In genomic region chr15:64747578-64747977, GRCh38 we compare ENCODE assay signal across 20 cellular contexts. TPM values are rescaled to one million over a fixed set of nuclear protein-coding genes. Genes with fewer than 3 reads are reported as not detected.
A peak's percentile ranks its signal among the peaks of the same experiment; 100 is the strongest.
DNase-seq lines count a peak whose midpoint lies in the region; ATAC-seq, FAIRE-seq and TF ChIP-seq lines count a peak whose summit lies in the region.
"Had no signal": no experiment of that assay in that cellular context is flagged by ENCODE, and none has a peak within 500 bp of the region (broad histone marks: within the 10 kb centered on the region; RNA-seq: fewer than 3 reads in every experiment).

No MANE protein-coding gene starts in this region.

- H3K9me3 Mint-ChIP-seq in GM23338: no peaks in the 10 kb centered on the region; the same call in 2 of the 3 replicates
- H3K9me3 Mint-ChIP-seq in progenitor cell of endocrine pancreas (ENCODE audit: low read depth): no peaks in the 10 kb centered on the region

- no peak overlapping the region for H2BK20ac ChIP-seq in H1 (ENCODE audit: low read length)

- H3K79me1 ChIP-seq in H1 (ENCODE audit: low read depth, low read length): peaks cover 16% of the 10 kb centered on the region

- H2BK120ac ChIP-seq in H1 (replicated peaks; ENCODE audit: low read depth, low read length): no peak overlapping the region

- no peak overlapping the region for H3K18ac ChIP-seq in H1 (ENCODE audit: extremely low read depth, low read length)

- H3K4me1 ChIP-seq in GM23338 (ENCODE audit: insufficient read depth) (peaks cover 22% of the 10 kb centered on the region), H1 (replicated peaks in 1 of 4; ENCODE audit: control insufficient read depth in 3 of 4, insufficient read depth in 4 of 4, low read length in 3 of 4) (peaks cover 0 to 10% (median 7%) of the 10 kb centered on the region in 4 experiments; a peak in 5 of 7 replicates), sigmoid colon (peaks cover 0 to 84% (median 71%) of the 10 kb centered on the region in 4 donors)

- H2AK5ac ChIP-seq in H1 (ENCODE audit: low read depth, low read length): no peak overlapping the region

- H3K36me3 Mint-ChIP-seq in GM23338 (ENCODE audit: low read depth): peaks cover 86% of the 10 kb centered on the region
- peaks cover 6% of the 10 kb centered on the region for H3K36me3 Mint-ChIP-seq in progenitor cell of endocrine pancreas (ENCODE audit: insufficient read depth)
- H3K36me3 Mint-ChIP-seq: CD4-positive, alpha-beta memory T cell had no signal

- H2AFZ ChIP-seq in GM23338: no peak overlapping the region
- H2AFZ ChIP-seq in H1 (ENCODE audit: low read length): no peak overlapping the region

- H2BK5ac ChIP-seq in H1 (ENCODE audit: low read depth, low read length): peak overlapping the region; percentile 87

- DNase-seq in GM23338 (ENCODE audit: low spot score) (no peak), H1 (ENCODE audit: low read depth in 1 of 2, low spot score in 2 of 2) (no peak), left ventricle myocardium superior (peak; percentile 58), sigmoid colon (no peak), NCI-H69 (lab: John Stamatoyannopoulos, UW) (no peak), progenitor cell of endocrine pancreas (ENCODE audit: low spot score, unreplicated experiment) (no peak)
- DNase-seq: CD4-positive, alpha-beta memory T cell; DMS79; MM.1S; NCI-H1105 treated with DMSO at 0.1 percent for 48 hours; NCI-H187; NCI-H510A treated with DMSO at 0.1 percent for 48 hours had no signal

- no peak overlapping the region for H3K4ac ChIP-seq in H1 (replicated peaks; ENCODE audit: insufficient read length, low read depth, low read length)

- ATAC-seq in GM23338 (no peak), left ventricle myocardium superior (peak; percentile 33), HG03342 (IDR thresholded peaks at IDR 0.05; ENCODE audit: unreplicated experiment) (no peak), HG03159 (IDR thresholded peaks at IDR 0.05; ENCODE audit: unreplicated experiment) (no peak)
- ATAC-seq: HepG2 had no signal

- H3K27me3 Mint-ChIP-seq in GM23338 (ENCODE audit: insufficient read depth, low read depth, poor library complexity) (peaks cover 20% of the 10 kb centered on the region), progenitor cell of endocrine pancreas (no peaks in the 10 kb centered on the region)

- peaks cover 15% of the 10 kb centered on the region; the same call in 1 of the 2 replicates for H3K36me3 ChIP-seq in GM23338 (ENCODE audit: insufficient read depth)
- H3K36me3 ChIP-seq in H1 (ENCODE audit: control insufficient read depth in 2 of 4, insufficient read depth in 4 of 4, low read length in 3 of 4): peaks cover 13 to 52% (median 31%) of the 10 kb centered on the region in 4 experiments
- H3K36me3 ChIP-seq in sigmoid colon: peaks cover 0 to 6% (median 0%) of the 10 kb centered on the region in 4 donors

- no peak overlapping the region for H3K4me3 ChIP-seq in GM23338
- H3K4me3 ChIP-seq in H1 (ENCODE audit: extremely low read depth in 1 of 4, insufficient read depth in 2 of 4, low read depth in 3 of 4, low read length in 4 of 4): no peak overlapping the region
- H3K4me3 ChIP-seq in sigmoid colon: no peak overlapping the region

- H3K79me2 ChIP-seq in GM23338 (replicated peaks; ENCODE audit: insufficient read depth): peaks cover 100% of the 10 kb centered on the region
- peaks cover 0 to 82% of the 10 kb centered on the region in 2 experiments; a peak in 2 of 4 replicates for H3K79me2 ChIP-seq in H1 (ENCODE audit: control insufficient read depth in 1 of 2, insufficient read depth in 2 of 2, low read length in 2 of 2)

- no peaks in the 10 kb centered on the region for H3K23me2 ChIP-seq in H1 (ENCODE audit: low read depth, low read length)

- H4K20me1 ChIP-seq in GM23338 (replicated peaks; ENCODE audit: insufficient read depth): peaks cover 55% of the 10 kb centered on the region
- peaks cover 17 to 18% of the 10 kb centered on the region in 2 experiments for H4K20me1 ChIP-seq in H1 (replicated peaks in 1 of 2; ENCODE audit: control insufficient read depth in 1 of 2, insufficient read depth in 2 of 2, low read length in 2 of 2)

- H3K4me2 ChIP-seq in GM23338 (no peak overlapping the region), H1 (ENCODE audit: insufficient read depth in 1 of 2, low read depth in 2 of 2, low read length in 2 of 2) (no peak overlapping the region)
- H3K4me2 ChIP-seq: KMS-11 had no signal

- H3K9me3 ChIP-seq in H1 (ENCODE audit: insufficient read depth in 2 of 2, low read depth in 1 of 2, low read length in 1 of 2) (no peaks in the 10 kb centered on the region), sigmoid colon (no peaks in the 10 kb centered on the region)

- TF ChIP-seq CTCF in GM23338 (conservative IDR thresholded peaks at IDR 0.05; ENCODE audit: low read depth in 2 of 2) (no peak), H1 (IDR thresholded peaks at IDR 0.05; ENCODE audit: control extremely low read depth in 1 of 3, insufficient read depth in 1 of 3, low read depth in 1 of 3, low read length in 3 of 3) (no peak), sigmoid colon (IDR thresholded peaks at IDR 0.05) (no peak), progenitor cell of endocrine pancreas (IDR thresholded peaks at IDR 0.05; ENCODE audit: unreplicated experiment) (no peak)

- CTCF ChIA-PET in H1 (lab: Charles Lee; ENCODE audit: partially characterized antibody): interaction anchor here (0.8 to 46.3 kb wide), 4 partner anchors 9 to 64 kb away, joined by 3 to 883 read pairs (median 87); no protein-coding TSS in a partner anchor

- POLR2A ChIA-PET in H1 (lab: Charles Lee; ENCODE audit: partially characterized antibody): interaction anchor here (0.7 to 59.2 kb wide), 6 partner anchors 9 to 53 kb away, joined by 3 to 1192 read pairs (median 6); no protein-coding TSS in a partner anchor

- peaks cover 27% of the 10 kb centered on the region for H3F3A ChIP-seq in GM23338 (replicated peaks; ENCODE audit: low read depth)

- H3K56ac ChIP-seq in H1 (replicated peaks; ENCODE audit: insufficient read length, low read depth, low read length): no peak overlapping the region

- TF ChIP-seq EP300 in H1 (IDR thresholded peaks at IDR 0.05; ENCODE audit: borderline replicate concordance in 1 of 2, low read depth in 2 of 2, low read length in 2 of 2): no peak
- TF ChIP-seq EP300 in sigmoid colon (IDR thresholded peaks at IDR 0.05): no peak

- no peak overlapping the region for H4K91ac ChIP-seq in H1 (replicated peaks; ENCODE audit: insufficient read length, low read length)

- H2BK15ac ChIP-seq in H1 (ENCODE audit: low read length): no peak overlapping the region

- H4K8ac ChIP-seq in H1 (ENCODE audit: extremely low read depth, insufficient read depth, low read length): no peak overlapping the region

- no peaks in the 10 kb centered on the region for H3K9me2 ChIP-seq in GM23338 (ENCODE audit: insufficient read depth)

- H3K4me1 Mint-ChIP-seq in GM23338: peaks cover 41% of the 10 kb centered on the region
- no peaks in the 10 kb centered on the region for H3K4me1 Mint-ChIP-seq in progenitor cell of endocrine pancreas (ENCODE audit: low read depth)
- H3K4me1 Mint-ChIP-seq: CD4-positive, alpha-beta memory T cell had no signal

- H3K14ac ChIP-seq in H1 (ENCODE audit: insufficient read length): no peak overlapping the region

- no peak overlapping the region for H4K5ac ChIP-seq in H1 (ENCODE audit: insufficient read length, low read depth, low read length)

- TF ChIP-seq POLR2A in H1 (IDR thresholded peaks at IDR 0.05; ENCODE audit: control extremely low read depth in 1 of 2, low read depth in 2 of 2, low read length in 2 of 2) (no peak), sigmoid colon (IDR thresholded peaks at IDR 0.05) (no peak)

- no peak overlapping the region for H2BK12ac ChIP-seq in H1 (ENCODE audit: low read depth, low read length)

- intact Hi-C loops in left ventricle myocardium superior (cut with micrococcal nuclease): no loop called here
- intact Hi-C loops in sigmoid colon (cut with DNase I): no loop called here

- H3K9ac ChIP-seq in H1 (replicated peaks in 1 of 4; ENCODE audit: extremely low read depth in 1 of 4, low read depth in 3 of 4, low read length in 3 of 4): no peak overlapping the region
- H3K9ac ChIP-seq: KMS-11 had no signal

- no peak overlapping the region for H3K4me3 Mint-ChIP-seq in GM23338
- H3K4me3 Mint-ChIP-seq in progenitor cell of endocrine pancreas (ENCODE audit: low read depth): no peak overlapping the region
- H3K4me3 Mint-ChIP-seq: CD4-positive, alpha-beta memory T cell had no signal

- H3K27me3 ChIP-seq in GM23338 (ENCODE audit: insufficient read depth) (no peaks in the 10 kb centered on the region), H1 (replicated peaks in 1 of 4; ENCODE audit: control insufficient read depth in 3 of 4, extremely low read depth in 1 of 4, insufficient read depth in 3 of 4, low read length in 3 of 4) (no peaks in the 10 kb centered on the region), sigmoid colon (no peaks in the 10 kb centered on the region)

- WGBS in H1 (ENCODE audit: extremely low coverage in 1 of 2, insufficient coverage in 1 of 2, insufficient read length in 1 of 2, insufficient replicate concordance in 2 of 2, low coverage in 1 of 2, low lambda C conversion rate in 2 of 2, missing lambda C conversion rate in 1 of 2), 2 experiments: 92% methylated on average over 9 of the region's 9 CpGs; no CpG with 5 or more reads in 1 of the 2 experiments
- WGBS in sigmoid colon, 2 donors: 85 to 87% methylated on average over 9 of the region's 9 CpGs

- no peak overlapping the region for H3K23ac ChIP-seq in H1 (ENCODE audit: insufficient read length)

- no peak for TF ChIP-seq RAD21 in H1 (IDR thresholded peaks at IDR 0.05 in 1 of 2, conservative IDR thresholded peaks at IDR 0.05 in 1 of 2; ENCODE audit: low read depth in 2 of 2, low read length in 2 of 2)

- H3K27ac ChIP-seq in GM23338 (ENCODE audit: low read depth) (peak overlapping the region; percentile 76; the same call in 1 of the 2 replicates), H1 (ENCODE audit: low read depth, low read length) (no peak overlapping the region), sigmoid colon (peak overlapping the region; percentile 80 to 90 (median 86))
- H3K27ac ChIP-seq: KMS-11 had no signal

- peak overlapping the region; percentile 73; the same call in 1 of the 2 replicates for H3K27ac Mint-ChIP-seq in GM23338
- no peak overlapping the region for H3K27ac Mint-ChIP-seq in progenitor cell of endocrine pancreas
- H3K27ac Mint-ChIP-seq: CD4-positive, alpha-beta memory T cell had no signal

- FAIRE-seq in H1 (lab: Jason Lieb, UNC): no peak
- FAIRE-seq: G401.6, GM12891, GM19239, HepG2 had no signal

RNA-seq across cellular contexts. Expression of gene RBPMS2, which starts 27.8 kb away (rescaled TPM):
- 36.9 and 53.3 TPM in 2 replicates for total RNA-seq in GM23338 (2014; rRNA removed; shearing (Covaris generic))
- 171 and 179 TPM in 2 replicates for polyA plus RNA-seq in GM23338 (2016; fragmentation: Nextera tagmentation; extraction: Ambion mirVana)
- 238 and 243 TPM in 2 replicates for total RNA-seq in H1 (2021; fragmentation: NEBNext Ultra II Directional; extraction: Animal tissue kit (Norgen Biotek cat#: 25700))
- polyA plus RNA-seq in H1 (2011; rRNA removed): 55.8 and 104 TPM in 2 replicates
- 31.2 TPM for polyA plus RNA-seq in H1 (2011; cell fraction: cytosol; rRNA removed)
- polyA plus RNA-seq in H1 (2011; cell fraction: nucleus; rRNA removed): 88.9 TPM
- 145 to 173 TPM (median 167 TPM) in 4 replicates for polyA plus RNA-seq in H1 (2012, experiment 1 of 2)
- polyA plus RNA-seq in H1 (2012, experiment 2 of 2): 212 TPM
- 218 TPM for polyA plus RNA-seq in H1 (2013, experiment 1 of 2)
- polyA plus RNA-seq in H1 (2013, experiment 2 of 2): 220 TPM
- polyA minus RNA-seq in H1 (2011; rRNA and poly(A)+ RNA removed): 28.4 and 38.8 TPM in 2 replicates
- 90.8 TPM for polyA minus RNA-seq in H1 (2011; cell fraction: cytosol; rRNA and poly(A)+ RNA removed)
- polyA minus RNA-seq in H1 (2011; cell fraction: nucleus; rRNA and poly(A)+ RNA removed): 44.7 TPM
- total RNA-seq in left ventricle myocardium superior: 213 TPM
- 10 to 100 TPM; 22.1 to 58.2 (median 23.6) TPM for total RNA-seq in sigmoid colon
- polyA plus RNA-seq in sigmoid colon: 1 to 10 TPM in 2 of 3 donors, under 1 TPM in 1; 0.69 to 7.3 (median 4.8) TPM
- 37.5 and 39.8 TPM in 2 replicates for total RNA-seq in progenitor cell of endocrine pancreas
- total RNA-seq: CD4-positive, alpha-beta memory T cell; HepG2; RPMI7951 had no signal
- polyA plus RNA-seq: CD4-positive, alpha-beta memory T cell had no signal
